Comparison of ENCODE assay signal across 8 cellular contexts in genomic region chr14:50396636-50397460, GRCh38. TPM values are rescaled to one million over a fixed set of nuclear protein-coding genes. Genes with fewer than 3 reads are reported as not detected.
DNase-seq lines count a peak whose midpoint lies in the region; ATAC-seq and TF ChIP-seq lines count a peak whose summit lies in the region.

Gene CDKL1, minus strand, starts transcription at chr14:50396881. Its CDS starts 1,013 bp downstream, at chr14:50395868.

- no peaks in the 10 kb centered on the region for H3K36me3 Mint-ChIP-seq in CD4-positive, CD25-positive, alpha-beta regulatory T cell
- H3K36me3 Mint-ChIP-seq in activated naive CD8-positive, alpha-beta T cell treated with anti-CD3 and anti-CD28 coated beads, Interleukin-2, amount 10 ng/mL, durations not matched to agents 7 days and 5 days, result peaks cover 2% of the 10 kb centered on the region

- H3K36me3 ChIP-seq in CD4-positive, CD25-positive, alpha-beta regulatory T cell (ENCODE audit: control insufficient read depth, insufficient read depth, low read length), result no peaks in the 10 kb centered on the region
- H3K36me3 ChIP-seq in SJSA1 (no peaks in the 10 kb centered on the region; the same call in 1 of the 2 replicates), tibial artery (no peaks in the 10 kb centered on the region)

- intact Hi-C loops in Right ventricle myocardium inferior (cut with DNase I), result loop anchor here (5.0 kb wide), 2 partner anchors 60 to 75 kb away; no protein-coding TSS in a partner anchor
- intact Hi-C loops in tibial artery (cut with DNase I; ENCODE audit: low total_unique reads), result loop anchor here (10.0 kb wide), 1 partner anchor 62 kb away; no protein-coding TSS in a partner anchor

- H3K4me3 Mint-ChIP-seq in CD4-positive, CD25-positive, alpha-beta regulatory T cell, result peak within 1 kb of the TSS; percentile 87 to 93 (median 90)
- H3K4me3 Mint-ChIP-seq in activated naive CD8-positive, alpha-beta T cell treated with anti-CD3 and anti-CD28 coated beads, Interleukin-2, amount 10 ng/mL, durations not matched to agents 7 days and 5 days, result peak within 1 kb of the TSS; percentile 86

- no peak within 1 kb of the TSS for H3K27ac ChIP-seq in CD4-positive, CD25-positive, alpha-beta regulatory T cell (ENCODE audit: insufficient read depth, low read length, poor library complexity, severe bottlenecking)
- H3K27ac ChIP-seq in SJSA1 (peak within 1 kb of the TSS; percentile 60), tibial artery (peak within 1 kb of the TSS; percentile 75 to 89)

- no peaks in the 10 kb centered on the region for H3K9me3 Mint-ChIP-seq in CD4-positive, CD25-positive, alpha-beta regulatory T cell
- no peaks in the 10 kb centered on the region for H3K9me3 Mint-ChIP-seq in activated naive CD8-positive, alpha-beta T cell treated with anti-CD3 and anti-CD28 coated beads, Interleukin-2, amount 10 ng/mL, durations not matched to agents 7 days and 5 days

- peaks cover 12% of the 10 kb centered on the region for H3K4me1 ChIP-seq in CD4-positive, CD25-positive, alpha-beta regulatory T cell (ENCODE audit: control insufficient read depth, insufficient read depth, low read length, poor library complexity, severe bottlenecking)
- H3K4me1 ChIP-seq in SJSA1 (replicated peaks), result peaks cover 34% of the 10 kb centered on the region
- H3K4me1 ChIP-seq in tibial artery, result peaks cover 0 to 38% (median 25%) of the 10 kb centered on the region in 4 donors

- TF ChIP-seq CTCF in omental fat pad (IDR thresholded peaks at IDR 0.05), result no peak
- TF ChIP-seq CTCF in tibial artery (IDR thresholded peaks at IDR 0.05), result no peak

- peak; percentile 11 to 39 (median 20) for DNase-seq in CD4-positive, CD25-positive, alpha-beta regulatory T cell
- DNase-seq in SJSA1 (ENCODE audit: low read depth in 1 of 2, low spot score in 2 of 2), result peak; percentile 65 to 69
- DNase-seq in activated naive CD8-positive, alpha-beta T cell treated with anti-CD3 and anti-CD28 coated beads, Interleukin-2, amount 10 ng/mL, durations not matched to agents 7 days and 5 days, result peak; percentile 63
- DNase-seq in Right ventricle myocardium inferior (ENCODE audit: missing footprints), result peak; percentile 86
- DNase-seq in omental fat pad (ENCODE audit: low spot score), result no peak
- peak; percentile 50 to 78 for DNase-seq in tibial artery

- H3K27ac Mint-ChIP-seq in CD4-positive, CD25-positive, alpha-beta regulatory T cell, result peak within 1 kb of the TSS in 2 of 3 donors; percentile 74 to 84
- H3K27ac Mint-ChIP-seq in activated naive CD8-positive, alpha-beta T cell treated with anti-CD3 and anti-CD28 coated beads, Interleukin-2, amount 10 ng/mL, durations not matched to agents 7 days and 5 days, result peak within 1 kb of the TSS; percentile 44

- peaks cover 5% of the 10 kb centered on the region for H3K27me3 Mint-ChIP-seq in CD4-positive, CD25-positive, alpha-beta regulatory T cell
- peaks cover 4% of the 10 kb centered on the region for H3K27me3 Mint-ChIP-seq in activated naive CD8-positive, alpha-beta T cell treated with anti-CD3 and anti-CD28 coated beads, Interleukin-2, amount 10 ng/mL, durations not matched to agents 7 days and 5 days

- H3K4me1 Mint-ChIP-seq in CD4-positive, CD25-positive, alpha-beta regulatory T cell, result peaks cover 0 to 15% (median 10%) of the 10 kb centered on the region in 4 donors
- peaks cover 17% of the 10 kb centered on the region for H3K4me1 Mint-ChIP-seq in activated naive CD8-positive, alpha-beta T cell treated with anti-CD3 and anti-CD28 coated beads, Interleukin-2, amount 10 ng/mL, durations not matched to agents 7 days and 5 days

- no peaks in the 10 kb centered on the region for H3K9me3 ChIP-seq in CD4-positive, CD25-positive, alpha-beta regulatory T cell (ENCODE audit: control insufficient read depth in 2 of 2, low read length in 2 of 2)
- H3K9me3 ChIP-seq in SJSA1 (replicated peaks) (no peaks in the 10 kb centered on the region), tibial artery (no peaks in the 10 kb centered on the region)

- H3K4me3 ChIP-seq in CD4-positive, CD25-positive, alpha-beta regulatory T cell (ENCODE audit: low read depth, low read length), result peak within 1 kb of the TSS; percentile 92
- H3K4me3 ChIP-seq in SJSA1, result peak within 1 kb of the TSS; percentile 59
- peak within 1 kb of the TSS; percentile 65 to 71 for H3K4me3 ChIP-seq in tibial artery

- POLR2A ChIA-PET in activated naive CD8-positive, alpha-beta T cell treated with anti-CD3 and anti-CD28 coated beads, Interleukin-2, amount 10 ng/mL, durations not matched to agents 7 days and 5 days (lab: Charles Lee), result interaction anchor here (0.9 to 1.4 kb wide), 5 partner anchors 32 to 777 kb away, joined by 3 to 5 read pairs (median 3); partner anchors contain the start of gene VCPKMT

- ATAC-seq in CD4-positive, CD25-positive, alpha-beta regulatory T cell (ENCODE audit: low read depth in 2 of 2), result peak; percentile 62
- ATAC-seq in GM19328 (IDR thresholded peaks at IDR 0.05; ENCODE audit: unreplicated experiment), result peak; percentile 47
- ATAC-seq in HG03565 (IDR thresholded peaks at IDR 0.05; ENCODE audit: unreplicated experiment), result peak; percentile 38
- ATAC-seq in activated naive CD8-positive, alpha-beta T cell treated with anti-CD3 and anti-CD28 coated beads, Interleukin-2, amount 10 ng/mL, durations not matched to agents 7 days and 5 days (ENCODE audit: low read depth), result peak; percentile 73
- ATAC-seq in Right ventricle myocardium inferior, result peak; percentile 93
- peak; percentile 92 for ATAC-seq in omental fat pad (ENCODE audit: low FRiP score)

- H3K27me3 ChIP-seq in CD4-positive, CD25-positive, alpha-beta regulatory T cell (ENCODE audit: control insufficient read depth, insufficient read depth, low read length), result peaks cover 7% of the 10 kb centered on the region
- H3K27me3 ChIP-seq in SJSA1 (replicated peaks), result no peaks in the 10 kb centered on the region
- no peaks in the 10 kb centered on the region for H3K27me3 ChIP-seq in tibial artery

RNA-seq across cellular contexts. Expression of gene CDKL1, which starts in this region (rescaled TPM):
- total RNA-seq in CD4-positive, CD25-positive, alpha-beta regulatory T cell, result 5.7 TPM
- 1 to 10 TPM; 2.9 to 6.5 (median 4.8) TPM for polyA plus RNA-seq in CD4-positive, CD25-positive, alpha-beta regulatory T cell
- 23.9 and 107 TPM in 2 replicates for total RNA-seq in SJSA1 (2014; rRNA removed; shearing (Covaris generic))
- total RNA-seq in activated naive CD8-positive, alpha-beta T cell treated with anti-CD3 and anti-CD28 coated beads, Interleukin-2, amount 10 ng/mL, durations not matched to agents 7 days and 5 days, result 10 to 100 TPM; 12.1 to 13.7 TPM
- total RNA-seq in Right ventricle myocardium inferior (3.3 TPM), omental fat pad (10 to 100 TPM; 27.7 to 44.3 (median 36.7) TPM)

Comparison
In these comparisons a context has a peak if more than half of its experiments do, and no peak if none do; other contexts are left out.
1. ATAC-seq: peak in every context shown above with its lines; median percentile 93 in Right ventricle myocardium inferior; 92 in omental fat pad; 73 in activated naive CD8-positive, alpha-beta T cell treated with anti-CD3 and anti-CD28 coated beads, Interleukin-2, amount 10 ng/mL, durations not matched to agents 7 days and 5 days; 62 in CD4-positive, CD25-positive, alpha-beta regulatory T cell; 47 in GM19328; 38 in HG03565.